8 cellular contexts compared by ENCODE assay signal in the genomic region with DNA sequence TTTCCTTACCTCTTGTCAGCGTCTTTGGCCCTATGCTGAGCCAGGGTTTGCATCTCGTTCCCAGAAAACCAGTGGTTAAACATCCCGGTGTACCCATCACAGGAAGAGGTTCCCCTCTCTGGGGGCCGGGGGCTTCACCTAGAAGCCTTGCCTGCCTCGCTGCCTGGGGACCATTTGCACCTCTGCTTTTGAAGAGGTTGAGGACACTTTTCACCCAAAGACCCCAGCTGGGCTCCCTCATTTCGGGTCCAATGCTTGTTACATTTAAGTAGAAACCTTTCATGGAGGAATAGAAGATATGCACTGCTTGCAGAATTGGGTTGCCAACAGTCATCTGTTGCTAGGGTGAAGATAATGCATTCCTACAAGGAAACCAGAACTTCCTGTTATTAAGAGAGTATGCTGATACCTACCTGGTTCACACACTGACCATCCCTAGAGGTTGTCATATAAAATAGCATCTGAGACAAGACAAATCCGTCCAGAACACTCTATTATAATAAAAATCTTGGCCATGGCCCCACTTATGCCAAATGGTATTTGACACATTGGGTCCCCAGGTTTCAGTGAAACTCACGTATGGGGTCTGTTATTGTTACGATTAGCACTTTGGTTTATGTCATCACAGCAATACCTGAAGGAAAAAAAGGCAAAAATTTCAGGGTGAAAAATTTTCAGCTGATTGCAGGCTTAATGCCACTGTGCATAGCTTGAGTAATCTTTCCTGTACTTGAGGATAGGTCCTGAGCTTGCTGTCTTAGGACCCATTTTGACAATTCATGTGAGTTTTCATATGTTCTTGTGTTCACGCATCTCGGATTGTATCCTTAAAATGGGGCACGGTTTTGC. TPM values are rescaled to one million over a fixed set of nuclear protein-coding genes. Genes with fewer than 3 reads are reported as not detected.
DNase-seq lines count a peak whose midpoint lies in the region; ATAC-seq and TF ChIP-seq lines count a peak whose summit lies in the region.

No MANE protein-coding gene starts in this region.

- no peaks in the 10 kb centered on the region for H3K9me3 ChIP-seq in Caco-2
- no peaks in the 10 kb centered on the region for H3K9me3 ChIP-seq in neural cell (ENCODE audit: low read length)
- H3K9me3 ChIP-seq in psoas muscle, result no peaks in the 10 kb centered on the region

- no peaks in the 10 kb centered on the region for H3K9me3 Mint-ChIP-seq in Caco-2 (ENCODE audit: unreplicated experiment)
- no peaks in the 10 kb centered on the region for H3K9me3 Mint-ChIP-seq in dendritic cell treated with granulocyte-macrophage colony-stimulating factor and Interleukin-4, amounts not matched to agents 40 ng/mL and 50 ng/mL, for 4 days

- no peaks in the 10 kb centered on the region for H3K4me1 Mint-ChIP-seq in Caco-2 (ENCODE audit: low read depth, unreplicated experiment)
- H3K4me1 Mint-ChIP-seq in dendritic cell treated with granulocyte-macrophage colony-stimulating factor and Interleukin-4, amounts not matched to agents 40 ng/mL and 50 ng/mL, for 4 days (ENCODE audit: low read depth), result peaks cover 11% of the 10 kb centered on the region

- WGBS in psoas muscle, 3 donors, result 62 to 69% (median 67%) methylated on average over 12 of the region's 12 CpGs

- H4K20me1 ChIP-seq in neural cell (ENCODE audit: insufficient read depth), result no peaks in the 10 kb centered on the region

- H3K27ac Mint-ChIP-seq in Caco-2 (ENCODE audit: unreplicated experiment), result no peak overlapping the region
- no peak overlapping the region for H3K27ac Mint-ChIP-seq in dendritic cell treated with granulocyte-macrophage colony-stimulating factor and Interleukin-4, amounts not matched to agents 40 ng/mL and 50 ng/mL, for 4 days

- ATAC-seq in HG03565 (IDR thresholded peaks at IDR 0.05; ENCODE audit: unreplicated experiment) (no peak), psoas muscle (no peak)

- peaks cover 17% of the 10 kb centered on the region for H3K27me3 Mint-ChIP-seq in Caco-2 (ENCODE audit: insufficient read depth, unreplicated experiment)
- peaks cover 45% of the 10 kb centered on the region for H3K27me3 Mint-ChIP-seq in dendritic cell treated with granulocyte-macrophage colony-stimulating factor and Interleukin-4, amounts not matched to agents 40 ng/mL and 50 ng/mL, for 4 days

- no peaks in the 10 kb centered on the region for H3K36me3 Mint-ChIP-seq in Caco-2 (ENCODE audit: insufficient read depth, unreplicated experiment)
- no peaks in the 10 kb centered on the region for H3K36me3 Mint-ChIP-seq in dendritic cell treated with granulocyte-macrophage colony-stimulating factor and Interleukin-4, amounts not matched to agents 40 ng/mL and 50 ng/mL, for 4 days (ENCODE audit: low read depth)

- H3K36me3 ChIP-seq in Caco-2 (ENCODE audit: control insufficient read depth, insufficient read depth, low read length) (no peaks in the 10 kb centered on the region), neural cell (ENCODE audit: insufficient read depth, low read length) (no peaks in the 10 kb centered on the region), psoas muscle (ENCODE audit: insufficient read depth in 1 of 2, low read depth in 1 of 2) (no peaks in the 10 kb centered on the region)

- H3K9ac ChIP-seq in neural cell (ENCODE audit: low read length), result peak overlapping the region; percentile 74

- BruUV-seq in Caco-2 (replicated peaks; lab: Mats Ljungman, UMichigan), result no TSS peak

- H3K4me2 ChIP-seq in neural cell (ENCODE audit: low read length), result peak overlapping the region; percentile 36

- H3K4me3 ChIP-seq in Caco-2 (ENCODE audit: low read depth, low read length), result no peak overlapping the region
- H3K4me3 ChIP-seq in neural cell (ENCODE audit: low read length), result peak overlapping the region; percentile 84
- no peak overlapping the region for H3K4me3 ChIP-seq in psoas muscle

- intact Hi-C loops in Caco-2 (cut with micrococcal nuclease; ENCODE audit: unreplicated experiment) (no loop called here), psoas muscle (cut with DNase I) (no loop called here)
- intact Hi-C loops in dendritic cell treated with granulocyte-macrophage colony-stimulating factor and Interleukin-4, amounts not matched to agents 40 ng/mL and 50 ng/mL, for 4 days (cut with micrococcal nuclease), result no loop called here

- DNase-seq in Caco-2 (peak in 1 of 2 experiments; percentile 25), LoVo (ENCODE audit: low spot score) (peak; percentile 14), NCI-H1694 (lab: John Stamatoyannopoulos, UW) (no peak), psoas muscle (no peak)
- DNase-seq in stimulated activated naive CD4-positive, alpha-beta T cell treated with Interleukin-2 at 50 U/mL for 16 hours (lab: John Stamatoyannopoulos, UW), result no peak

- H3K4me3 Mint-ChIP-seq in Caco-2 (ENCODE audit: unreplicated experiment), result peak overlapping the region; percentile 66
- peak overlapping the region; percentile 59 for H3K4me3 Mint-ChIP-seq in dendritic cell treated with granulocyte-macrophage colony-stimulating factor and Interleukin-4, amounts not matched to agents 40 ng/mL and 50 ng/mL, for 4 days

- H3K9me2 ChIP-seq in neural cell (ENCODE audit: insufficient read depth, low read length), result no peaks in the 10 kb centered on the region

- H3F3A ChIP-seq in neural cell (ENCODE audit: insufficient read depth, low read length, poor library complexity, severe bottlenecking), result peaks cover 3% of the 10 kb centered on the region

- TF ChIP-seq CTCF in Caco-2 (IDR thresholded peaks at IDR 0.05; ENCODE audit: insufficient read depth in 1 of 2, low read depth in 1 of 2, low read length in 1 of 2, severe bottlenecking in 1 of 2, unreplicated experiment in 1 of 2) (no peak), neural cell (IDR thresholded peaks at IDR 0.05; ENCODE audit: poor library complexity, severe bottlenecking) (no peak), psoas muscle (IDR thresholded peaks at IDR 0.05) (no peak)

- POLR2A ChIA-PET in Caco-2 (lab: Charles Lee), result no interaction called here

- peak overlapping the region; percentile 6 for H2AFZ ChIP-seq in neural cell (ENCODE audit: low read depth, low read length)

- TF ChIP-seq EP300 in neural cell (conservative IDR thresholded peaks at IDR 0.05; ENCODE audit: poor library complexity, severe bottlenecking), result no peak

- H3K4me1 ChIP-seq in Caco-2, result peaks cover 5% of the 10 kb centered on the region
- no peaks in the 10 kb centered on the region for H3K4me1 ChIP-seq in psoas muscle

- CTCF ChIA-PET in Caco-2 (lab: Charles Lee), result interaction anchor here (0.7 kb wide), 1 partner anchor 95 kb away, joined by 3 read pairs; no protein-coding TSS in a partner anchor

- H3K79me2 ChIP-seq in neural cell (replicated peaks; ENCODE audit: insufficient read depth, low read length), result no peaks in the 10 kb centered on the region

- H3K27me3 ChIP-seq in Caco-2 (replicated peaks; ENCODE audit: control insufficient read depth, insufficient read depth, low read length) (peaks cover 10% of the 10 kb centered on the region), neural cell (ENCODE audit: insufficient read depth, low read depth, low read length) (peaks cover 11% of the 10 kb centered on the region), psoas muscle (ENCODE audit: insufficient read depth in 3 of 3, low read length in 2 of 3) (peaks cover 0 to 29% (median 7%) of the 10 kb centered on the region in 3 donors)

- no peak overlapping the region for H3K27ac ChIP-seq in neural cell (ENCODE audit: low read length)
- no peak overlapping the region for H3K27ac ChIP-seq in psoas muscle

- TF ChIP-seq RAD21 in neural cell (conservative IDR thresholded peaks at IDR 0.05), result no peak

TF ChIP-seq in neural cell, 6 proteins besides CTCF, POLR2A, EP300 and RAD21:
- TF ChIP-seq MXI1 (conservative IDR thresholded peaks at IDR 0.05; ENCODE audit: poor library complexity, severe bottlenecking), result no peak
- no peak for TF ChIP-seq EZH2 (IDR thresholded peaks at IDR 0.05; ENCODE audit: borderline replicate concordance, insufficient read depth, low read length, poor library complexity, severe bottlenecking)
- no peak for TF ChIP-seq SMC3 (conservative IDR thresholded peaks at IDR 0.05; ENCODE audit: poor library complexity)
- TF ChIP-seq POLR2AphosphoS5 (IDR thresholded peaks at IDR 0.05), result no peak
- TF ChIP-seq, protein P1, sequence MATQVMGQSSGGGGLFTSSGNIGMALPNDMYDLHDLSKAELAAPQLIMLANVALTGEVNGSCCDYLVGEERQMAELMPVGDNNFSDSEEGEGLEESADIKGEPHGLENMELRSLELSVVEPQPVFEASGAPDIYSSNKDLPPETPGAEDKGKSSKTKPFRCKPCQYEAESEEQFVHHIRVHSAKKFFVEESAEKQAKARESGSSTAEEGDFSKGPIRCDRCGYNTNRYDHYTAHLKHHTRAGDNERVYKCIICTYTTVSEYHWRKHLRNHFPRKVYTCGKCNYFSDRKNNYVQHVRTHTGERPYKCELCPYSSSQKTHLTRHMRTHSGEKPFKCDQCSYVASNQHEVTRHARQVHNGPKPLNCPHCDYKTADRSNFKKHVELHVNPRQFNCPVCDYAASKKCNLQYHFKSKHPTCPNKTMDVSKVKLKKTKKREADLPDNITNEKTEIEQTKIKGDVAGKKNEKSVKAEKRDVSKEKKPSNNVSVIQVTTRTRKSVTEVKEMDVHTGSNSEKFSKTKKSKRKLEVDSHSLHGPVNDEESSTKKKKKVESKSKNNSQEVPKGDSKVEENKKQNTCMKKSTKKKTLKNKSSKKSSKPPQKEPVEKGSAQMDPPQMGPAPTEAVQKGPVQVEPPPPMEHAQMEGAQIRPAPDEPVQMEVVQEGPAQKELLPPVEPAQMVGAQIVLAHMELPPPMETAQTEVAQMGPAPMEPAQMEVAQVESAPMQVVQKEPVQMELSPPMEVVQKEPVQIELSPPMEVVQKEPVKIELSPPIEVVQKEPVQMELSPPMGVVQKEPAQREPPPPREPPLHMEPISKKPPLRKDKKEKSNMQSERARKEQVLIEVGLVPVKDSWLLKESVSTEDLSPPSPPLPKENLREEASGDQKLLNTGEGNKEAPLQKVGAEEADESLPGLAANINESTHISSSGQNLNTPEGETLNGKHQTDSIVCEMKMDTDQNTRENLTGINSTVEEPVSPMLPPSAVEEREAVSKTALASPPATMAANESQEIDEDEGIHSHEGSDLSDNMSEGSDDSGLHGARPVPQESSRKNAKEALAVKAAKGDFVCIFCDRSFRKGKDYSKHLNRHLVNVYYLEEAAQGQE (IDR thresholded peaks at IDR 0.05; ENCODE audit: borderline replicate concordance), result no peak
- no peak for TF ChIP-seq TAF1 (IDR thresholded peaks at IDR 0.05; ENCODE audit: low read depth)

RNA-seq across cellular contexts. Expression of a gene that starts 0.9 kb away (rescaled TPM):
- total RNA-seq in Caco-2 (2022) (not detected in 2 replicates), psoas muscle (under 1 TPM in 2 of 4 donors, not detected in 2; 0.06 to 0.13 TPM)
- polyA plus RNA-seq in neural cell (1.9 and 3.1 TPM in 2 replicates), psoas muscle (under 1 TPM in 2 of 3 donors, not detected in 1; 0.10 to 0.19 TPM)
- 4.2 and 4.6 TPM in 2 replicates for polyA minus RNA-seq in neural cell
